8 cellular contexts compared by ENCODE assay signal in the genomic region with DNA sequence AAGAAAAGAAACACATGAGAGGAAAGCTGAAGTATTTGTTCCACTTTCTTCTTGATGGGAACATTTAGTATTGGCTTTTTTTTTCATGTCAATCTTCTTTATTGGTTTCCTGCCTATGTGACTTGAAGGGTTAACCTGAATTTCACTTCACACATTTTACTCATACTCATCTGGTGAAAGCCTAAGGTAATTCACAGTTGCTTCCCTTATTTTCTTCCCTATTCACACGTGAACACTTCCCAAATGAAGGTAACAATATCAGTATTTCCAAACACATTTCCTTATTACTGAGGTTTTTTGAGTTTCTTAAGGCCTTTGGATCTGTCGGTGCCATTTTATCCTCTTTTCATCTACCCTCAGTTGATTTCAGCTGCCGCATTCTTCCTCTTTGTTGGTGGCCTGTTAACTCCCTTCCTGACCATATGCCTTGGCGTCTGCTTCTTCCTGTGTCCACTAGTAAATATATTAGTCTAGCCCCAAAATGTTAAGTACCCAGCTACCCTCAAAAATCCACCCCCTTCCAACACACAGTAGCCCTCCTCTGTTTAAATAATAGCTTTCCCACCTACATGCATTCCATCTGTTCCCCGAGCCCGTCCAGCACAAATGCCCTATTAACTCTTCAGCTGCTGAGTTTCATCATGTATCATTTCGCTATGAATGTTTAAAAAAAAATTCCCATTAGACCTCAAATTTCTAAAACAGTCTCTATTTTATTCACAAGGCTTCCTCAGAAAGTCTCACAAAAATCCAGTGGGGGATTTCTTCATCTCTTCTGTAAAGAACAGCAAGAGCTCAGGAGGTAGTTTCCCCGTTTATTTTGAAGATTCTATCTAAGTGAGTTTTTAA.
DNase-seq lines count a peak whose midpoint lies in the region; ATAC-seq and TF ChIP-seq lines count a peak whose summit lies in the region.

No MANE protein-coding gene starts in this region.

- H3K27ac ChIP-seq in HUES6 (ENCODE audit: low read depth, low read length) (0 out of 2 replicates have a peak overlapping the region, but pooled peaks have one; percentile 9), muscle layer of colon (ENCODE audit: low read depth, low read length) (peak overlapping the region; percentile 66)

- ATAC-seq in GM21367 (IDR thresholded peaks at IDR 0.05; ENCODE audit: unreplicated experiment): no peak
- ATAC-seq in HG02938 (IDR thresholded peaks at IDR 0.05; ENCODE audit: unreplicated experiment): no peak

- H3K4me3 ChIP-seq in HUES6 (ENCODE audit: low read depth, low read length): no peak overlapping the region
- H3K4me3 ChIP-seq in cardiac fibroblast (replicated peaks in 1 of 2; ENCODE audit: low read depth in 2 of 2, low read length in 2 of 2): no peak overlapping the region
- peak overlapping the region in 1 of 2 donors; percentile 0 for H3K4me3 ChIP-seq in muscle layer of colon (ENCODE audit: low read depth in 1 of 2, low read length in 2 of 2)

- no peaks in the 10 kb centered on the region for H3K9me3 ChIP-seq in HUES6 (ENCODE audit: control insufficient read depth, insufficient read depth, low read depth, low read length)
- no peaks in the 10 kb centered on the region for H3K9me3 ChIP-seq in muscle layer of colon (ENCODE audit: low read length)

- H3K36me3 ChIP-seq in HUES6 (ENCODE audit: control insufficient read depth, insufficient read depth, low read length): no peaks in the 10 kb centered on the region
- H3K36me3 ChIP-seq in muscle layer of colon (ENCODE audit: insufficient read depth, low read length): peaks cover 17% of the 10 kb centered on the region

- no peak for TF ChIP-seq CTCF in cardiac fibroblast (IDR thresholded peaks at IDR 0.05; ENCODE audit: low read depth, low read length)

- H3K4me1 ChIP-seq in HUES6 (ENCODE audit: control insufficient read depth, insufficient read depth, low read length) (peaks cover 13% of the 10 kb centered on the region), muscle layer of colon (ENCODE audit: insufficient read depth, low read length) (peaks cover 34% of the 10 kb centered on the region)

- H3K9ac ChIP-seq in HUES6 (ENCODE audit: low read length) (no peak overlapping the region), muscle layer of colon (ENCODE audit: low read length) (peak overlapping the region; percentile 31)

- DNase-seq in AG20443 (ENCODE audit: low spot score): peak; percentile 27
- DNase-seq in cardiac fibroblast (ENCODE audit: low read depth in 2 of 2): peak; percentile 43 to 44
- no peak for DNase-seq in effector CD8-positive, alpha-beta T cell (lab: John Stamatoyannopoulos, UW)
- DNase-seq in NCI-H2029 treated with DMSO at 0.1 percent for 48 hours (lab: John Stamatoyannopoulos, UW): no peak

- no peaks in the 10 kb centered on the region for H3K27me3 ChIP-seq in HUES6 (ENCODE audit: control insufficient read depth, insufficient read depth, low read length)
- no peaks in the 10 kb centered on the region for H3K27me3 ChIP-seq in muscle layer of colon (ENCODE audit: control insufficient read depth in 1 of 2, insufficient read depth in 2 of 2, low read length in 2 of 2)

Comparison
In these comparisons a context has a peak if more than half of its experiments do, and no peak if none do; other contexts are left out.
1. DNase-seq: peak in AG20443 (single experiment) and cardiac fibroblast (2 of 2); none in effector CD8-positive, alpha-beta T cell (single experiment) and NCI-H2029 treated with DMSO at 0.1 percent for 48 hours (single experiment).